1 cellular context compared by ENCODE assay signal in the genomic region with DNA sequence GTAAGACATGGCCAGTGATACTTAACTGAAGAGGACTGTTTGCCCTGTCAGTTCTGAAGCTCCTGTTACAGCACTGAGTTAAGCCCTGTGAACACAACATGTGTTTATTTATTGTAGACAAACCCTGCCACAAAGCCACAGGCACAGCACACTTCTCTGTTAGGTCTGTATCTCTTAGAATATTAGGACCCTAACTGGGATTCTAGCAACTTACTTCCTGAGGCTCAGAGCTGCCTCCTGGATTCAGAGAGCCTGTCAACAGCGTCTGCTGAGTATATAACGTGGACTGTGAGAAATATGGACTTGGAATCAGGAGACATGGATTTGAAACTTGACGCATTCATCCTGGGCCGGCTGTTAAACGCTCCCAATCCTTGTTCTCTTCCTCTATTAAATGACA.
TF ChIP-seq lines count a peak whose summit lies in the region.

No MANE protein-coding gene starts in this region.

TF ChIP-seq in HepG2, 621 proteins besides CTCF, POLR2A, EP300 and RAD21 (continued from another document):
- TF ChIP-seq KIAA2018 (CRISPR knock-in tag; IDR thresholded peaks at IDR 0.05; ENCODE audit: borderline replicate concordance) (no peak), RCOR2 (CRISPR knock-in tag; IDR thresholded peaks at IDR 0.05) (no peak), TBX2 (CRISPR knock-in tag; IDR thresholded peaks at IDR 0.05; ENCODE audit: borderline replicate concordance) (no peak), ZNF101 (CRISPR knock-in tag; IDR thresholded peaks at IDR 0.05; ENCODE audit: borderline replicate concordance, low read depth) (no peak), CHD2 (IDR thresholded peaks at IDR 0.05; ENCODE audit: low read depth, low read length) (no peak)
